In genomic region chr17:44199553-44200477, GRCh38 we compare ENCODE assay signal across 1 cellular context.
A peak's percentile ranks its signal among the peaks of the same experiment; 100 is the strongest.
TF ChIP-seq lines count a peak whose summit lies in the region.

ATXN7L3 (minus strand) TSS chr17:44199884; CDS start chr17:44198070, 1,814 bp downstream.

TF ChIP-seq in WTC11, 78 proteins besides CTCF, POLR2A, EP300 and RAD21 (continued from another document):
- TF ChIP-seq ZNF512 (CRISPR knock-in tag; IDR thresholded peaks at IDR 0.05; ENCODE audit: borderline replicate concordance) (no peak), SOX15 (CRISPR knock-in tag; IDR thresholded peaks at IDR 0.05) (no peak), FOXP1 (CRISPR knock-in tag; IDR thresholded peaks at IDR 0.05; ENCODE audit: borderline replicate concordance) (no peak), ZNF396 (CRISPR knock-in tag; IDR thresholded peaks at IDR 0.05; ENCODE audit: borderline replicate concordance) (no peak), FOXP4 (CRISPR knock-in tag; IDR thresholded peaks at IDR 0.05) (no peak), GTF2I (CRISPR knock-in tag; conservative IDR thresholded peaks at IDR 0.05) (no peak), SP1 (CRISPR knock-in tag; conservative IDR thresholded peaks at IDR 0.05) (peak; percentile 92), HMGA2 (CRISPR knock-in tag; IDR thresholded peaks at IDR 0.05) (no peak), SMAD3 (CRISPR knock-in tag; IDR thresholded peaks at IDR 0.05; ENCODE audit: borderline replicate concordance) (no peak), ZNF121 (CRISPR knock-in tag; IDR thresholded peaks at IDR 0.05) (no peak), CREB1 (CRISPR knock-in tag; IDR thresholded peaks at IDR 0.05) (no peak), ZNF532 (CRISPR knock-in tag; IDR thresholded peaks at IDR 0.05; ENCODE audit: borderline replicate concordance) (no peak), CREM (CRISPR knock-in tag; IDR thresholded peaks at IDR 0.05) (peak; percentile 60; the same call in 1 of the 2 replicates), ZSCAN18 (CRISPR knock-in tag; IDR thresholded peaks at IDR 0.05) (no peak), ZNF416 (CRISPR knock-in tag; IDR thresholded peaks at IDR 0.05) (0 out of 2 replicates have a peak, but pooled peaks have one; percentile 31), MXD4 (CRISPR knock-in tag; IDR thresholded peaks at IDR 0.05; ENCODE audit: borderline replicate concordance) (no peak), MYBL2 (CRISPR knock-in tag; IDR thresholded peaks at IDR 0.05) (no peak), NFYB (CRISPR knock-in tag; conservative IDR thresholded peaks at IDR 0.05; ENCODE audit: low read depth) (peak; percentile 78), NR2C2 (CRISPR knock-in tag; IDR thresholded peaks at IDR 0.05) (no peak), MAX (CRISPR knock-in tag; IDR thresholded peaks at IDR 0.05) (0 out of 2 replicates have a peak, but pooled peaks have one; percentile 4), ZMAT4 (CRISPR knock-in tag; IDR thresholded peaks at IDR 0.05) (no peak)
